8 cellular contexts compared by ENCODE assay signal in the genomic region with DNA sequence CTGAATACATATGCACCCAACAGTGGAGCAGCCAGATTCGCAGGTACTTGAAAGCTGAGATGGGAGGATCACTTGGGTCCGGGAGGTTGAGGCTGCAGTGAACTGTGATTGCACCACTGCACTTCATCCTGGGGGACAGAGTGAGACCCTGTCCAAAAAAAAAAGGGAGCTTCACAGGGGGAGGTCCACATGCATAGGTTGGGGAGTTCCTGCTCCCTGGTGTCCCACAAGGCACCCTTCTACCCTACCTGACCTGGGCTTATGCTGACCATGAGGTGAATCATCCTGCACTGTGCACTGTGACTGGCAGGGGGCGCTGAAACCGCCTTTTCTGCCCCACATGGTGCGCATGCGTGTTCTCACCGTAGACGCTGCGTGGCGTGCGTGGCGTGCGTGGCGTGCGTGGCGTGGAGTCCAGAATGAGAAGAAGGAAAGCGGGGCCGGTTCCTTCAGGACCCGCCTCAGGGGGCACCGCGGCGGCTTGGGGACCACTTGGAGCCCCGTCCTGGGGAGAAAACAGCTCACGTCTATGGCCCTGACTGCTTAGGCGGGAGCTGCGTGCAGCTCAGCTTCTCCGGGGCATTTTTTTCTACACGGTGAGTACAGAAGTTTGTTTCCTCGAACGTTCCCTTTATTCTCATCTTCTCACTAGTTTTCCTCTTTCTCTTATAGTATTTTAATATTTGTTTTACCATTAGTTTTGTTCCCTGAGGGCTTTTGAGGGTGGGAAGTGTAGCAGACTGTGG.
DNase-seq lines count a peak whose midpoint lies in the region; ATAC-seq lines count a peak whose summit lies in the region.

No MANE protein-coding gene starts in this region.

- H3K27me3 ChIP-seq in NT2/D1 (ENCODE audit: insufficient read depth, insufficient read length) (no peaks in the 10 kb centered on the region), mononuclear cell (ENCODE audit: insufficient read depth, low read length) (no peaks in the 10 kb centered on the region)

- no peaks in the 10 kb centered on the region for H3K4me1 ChIP-seq in NT2/D1 (ENCODE audit: insufficient read depth, insufficient read length)
- peaks cover 27% of the 10 kb centered on the region for H3K4me1 ChIP-seq in mononuclear cell (ENCODE audit: insufficient read depth, low read length)

- DNase-seq in CMK (ENCODE audit: low read depth) (peak; percentile 72), HT-29 (ENCODE audit: low spot score) (peak; percentile 93), NT2/D1 (ENCODE audit: low read depth, low spot score) (peak; percentile 69), epidermal melanocyte (ENCODE audit: insufficient read length, low spot score) (peak; percentile 97)
- peak; percentile 86 for DNase-seq in activated CD8-positive, alpha-beta memory T cell treated with anti-CD3 and anti-CD28 coated beads, Interleukin-2, amount 50 U/mL, for 4 hours
- peak; percentile 78 to 85 for DNase-seq in stimulated activated CD8-positive, alpha-beta memory T cell treated with anti-CD3 and anti-CD28 coated beads, Interleukin-2, amount 100 ng/mL, for 48 hours (ENCODE audit: low read depth in 2 of 2)

- peaks cover 8% of the 10 kb centered on the region for H3K36me3 ChIP-seq in NT2/D1 (ENCODE audit: insufficient read depth, insufficient read length, low read length)

- H3K9ac ChIP-seq in NT2/D1 (ENCODE audit: insufficient read length, low read depth), result peak overlapping the region; percentile 84

- peak; percentile 68 for ATAC-seq in GM19455 (IDR thresholded peaks at IDR 0.05; ENCODE audit: unreplicated experiment)

- H3K4me3 ChIP-seq in NT2/D1 (ENCODE audit: insufficient read length, low read depth) (peak overlapping the region; percentile 67), mononuclear cell (ENCODE audit: low read length) (peak overlapping the region; percentile 74)

- no peaks in the 10 kb centered on the region for H3K9me3 ChIP-seq in NT2/D1 (ENCODE audit: insufficient read depth, low read length)
- H3K9me3 ChIP-seq in mononuclear cell (ENCODE audit: low read depth, low read length), result no peaks in the 10 kb centered on the region

Comparison
In these comparisons a context has a peak if more than half of its experiments do, and no peak if none do; other contexts are left out.
1. Peak in every context shown above with its lines: DNase-seq, ATAC-seq and H3K4me3 ChIP-seq.